Comparison of ENCODE assay signal across 14 cellular contexts in the genomic region with DNA sequence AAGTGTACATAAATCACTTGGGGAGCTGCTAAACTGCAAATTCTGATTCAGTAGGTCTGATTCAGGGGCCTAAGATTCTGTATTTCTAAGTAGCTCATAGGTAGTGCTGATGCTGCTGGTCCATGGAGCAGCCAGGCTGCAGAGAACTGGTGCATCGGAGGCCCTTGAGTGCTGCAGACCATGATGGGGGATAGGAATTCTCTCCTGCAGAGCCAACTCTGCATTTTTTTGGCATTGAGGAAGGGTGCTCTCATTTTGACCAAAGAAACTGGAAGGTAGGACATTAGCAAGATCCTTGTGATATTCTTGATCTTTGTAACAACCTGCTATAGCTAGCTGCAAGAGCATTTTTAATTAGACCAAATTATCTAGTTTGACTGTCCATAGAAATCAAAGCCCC. TPM values are rescaled to one million over a fixed set of nuclear protein-coding genes. Genes with fewer than 3 reads are reported as not detected.
A peak's percentile ranks its signal among the peaks of the same experiment; 100 is the strongest.
DNase-seq lines count a peak whose midpoint lies in the region; ATAC-seq and TF ChIP-seq lines count a peak whose summit lies in the region.
"Had no signal": no experiment of that assay in that cellular context is flagged by ENCODE, and none has a peak within 500 bp of the region (broad histone marks: within the 10 kb centered on the region; RNA-seq: fewer than 3 reads in every experiment).

No MANE protein-coding gene starts in this region.

- peak overlapping the region; percentile 90 for H3K4me3 ChIP-seq in cardiac muscle cell
- H3K4me3 ChIP-seq in right cardiac atrium (ENCODE audit: low read length) = no peak overlapping the region
- H3K4me3 ChIP-seq in astrocyte of the cerebellum (ENCODE audit: low read depth, low read length) = peak overlapping the region; percentile 2
- no peak overlapping the region for H3K4me3 ChIP-seq in muscle layer of duodenum (ENCODE audit: low read depth in 1 of 2, low read length in 2 of 2)

- H3K27ac Mint-ChIP-seq in type B pancreatic cell = peak overlapping the region; percentile 74

- H3K4me1 ChIP-seq in cardiac muscle cell (ENCODE audit: low read depth) (peaks cover 22% of the 10 kb centered on the region), right cardiac atrium (ENCODE audit: control insufficient read depth, insufficient read depth, low read length) (no peaks in the 10 kb centered on the region), muscle layer of duodenum (ENCODE audit: control insufficient read depth in 1 of 2, insufficient read depth in 2 of 2, low read length in 2 of 2) (peaks cover 7 to 14% of the 10 kb centered on the region in 2 donors)

- H3K27me3 ChIP-seq in cardiac muscle cell (no peaks in the 10 kb centered on the region), right cardiac atrium (ENCODE audit: control insufficient read depth, insufficient read depth) (no peaks in the 10 kb centered on the region), muscle layer of duodenum (ENCODE audit: low read depth, low read length) (peaks cover 1% of the 10 kb centered on the region)

- intact Hi-C loops in right cardiac atrium (cut with DNase I) = loop anchor here in 1 of 4 donors (5.0 kb wide), 1 partner anchor 37 kb away; a partner anchor contains a TSS

- H3K27ac ChIP-seq in cardiac muscle cell (peak overlapping the region; percentile 98), right cardiac atrium (ENCODE audit: low read length) (no peak overlapping the region), muscle layer of duodenum (ENCODE audit: low read length) (peak overlapping the region; percentile 97)

- H3K36me3 ChIP-seq in cardiac muscle cell (peaks cover 7% of the 10 kb centered on the region), muscle layer of duodenum (ENCODE audit: control insufficient read depth in 1 of 2, insufficient read depth in 2 of 2, low read length in 2 of 2) (no peaks in the 10 kb centered on the region)
- H3K36me3 ChIP-seq: heart right ventricle, left ventricle myocardium inferior had no signal

- H3K36me3 Mint-ChIP-seq in type B pancreatic cell = peaks cover 23% of the 10 kb centered on the region

- TF ChIP-seq CTCF in cardiac muscle cell (IDR thresholded peaks at IDR 0.05; ENCODE audit: low read depth, low read length) (no peak), astrocyte of the cerebellum (IDR thresholded peaks at IDR 0.05; ENCODE audit: low read depth, low read length, missing control alignments) (no peak), type B pancreatic cell (conservative IDR thresholded peaks at IDR 0.05) (no peak)

- DNase-seq in cardiac muscle cell (ENCODE audit: low read depth in 1 of 2, low spot score in 1 of 2) = no peak
- DNase-seq in right cardiac atrium = no peak
- no peak for DNase-seq in astrocyte of the cerebellum (ENCODE audit: low read depth)
- DNase-seq in type B pancreatic cell (ENCODE audit: extremely low spot score, unreplicated experiment) = no peak
- no peak for DNase-seq in KBM-7
- no peak for DNase-seq in NCI-H2081 (lab: John Stamatoyannopoulos, UW)
- DNase-seq: DMS79, heart right ventricle, left ventricle myocardium inferior had no signal

- peaks cover 42% of the 10 kb centered on the region for H3K27me3 Mint-ChIP-seq in type B pancreatic cell

- peak overlapping the region; percentile 82 for H3K4me3 Mint-ChIP-seq in type B pancreatic cell

- WGBS in right cardiac atrium = 93% methylated on average over 1 of the region's 1 CpG

- ATAC-seq in right cardiac atrium = no peak
- ATAC-seq in HG03175 (IDR thresholded peaks at IDR 0.05; ENCODE audit: unreplicated experiment) = no peak
- ATAC-seq: heart right ventricle, SK-N-SH treated with all-trans-retinoic acid at 6 μM for 48 hours had no signal

- H3K9me3 ChIP-seq in cardiac muscle cell (ENCODE audit: low read depth) = no peaks in the 10 kb centered on the region
- no peaks in the 10 kb centered on the region for H3K9me3 ChIP-seq in right cardiac atrium (ENCODE audit: control insufficient read depth, low read length)
- H3K9me3 ChIP-seq in muscle layer of duodenum (ENCODE audit: control insufficient read depth in 1 of 2, low read length in 2 of 2) = no peaks in the 10 kb centered on the region
- H3K9me3 ChIP-seq: heart right ventricle, left ventricle myocardium inferior had no signal

- in situ Hi-C loops in astrocyte of the cerebellum (cut with HindIII; ENCODE audit: low sequenced_read_pairs) (no loop called here), KBM-7 (cut with MboI; ENCODE audit: low pct_unique_long_range_greater_than_20kb, low sequenced_read_pairs) (no loop called here)

- H3K4me1 Mint-ChIP-seq in type B pancreatic cell (ENCODE audit: unreplicated experiment) = peaks cover 32% of the 10 kb centered on the region

- H3K9me3 Mint-ChIP-seq in type B pancreatic cell = no peaks in the 10 kb centered on the region

RNA-seq across cellular contexts. Expression of a gene that starts 4.7 kb away (rescaled TPM):
- total RNA-seq in cardiac muscle cell (111 and 114 TPM in 2 replicates), right cardiac atrium (1 to 10 TPM; 2.4 to 9.9 (median 6.0) TPM), type B pancreatic cell (ENCODE audit: low replicate concordance) (35.6 and 36.5 TPM in 2 replicates)
- polyA plus RNA-seq in cardiac muscle cell (107 and 116 TPM in 2 replicates), right cardiac atrium (5.5 TPM)
- total RNA-seq: cerebellum had no signal

RNA-seq across cellular contexts. Expression of a gene that starts 9.4 kb away (rescaled TPM):
- 5.9 and 6.6 TPM in 2 replicates for total RNA-seq in cardiac muscle cell
- polyA plus RNA-seq in cardiac muscle cell = 9.1 and 12.4 TPM in 2 replicates
- total RNA-seq in right cardiac atrium = not detected
- polyA plus RNA-seq in right cardiac atrium = not detected
- total RNA-seq in type B pancreatic cell (ENCODE audit: low replicate concordance) = 0.29 and 0.79 TPM in 2 replicates
- total RNA-seq: cerebellum, heart right ventricle, left ventricle myocardium inferior, urinary bladder had no signal
- polyA plus RNA-seq: heart right ventricle, urinary bladder had no signal

RNA-seq across cellular contexts. Expression of a gene that starts 37.9 kb away (rescaled TPM):
- total RNA-seq in cardiac muscle cell (12.2 and 12.5 TPM in 2 replicates), right cardiac atrium (1 to 10 TPM in 1 of 4 donors, under 1 TPM in 3; 0.38 to 1.1 (median 0.52) TPM), type B pancreatic cell (ENCODE audit: low replicate concordance) (14.8 and 27.0 TPM in 2 replicates)
- polyA plus RNA-seq in cardiac muscle cell (5.4 TPM in 2 replicates), right cardiac atrium (1.1 TPM)

RNA-seq across cellular contexts. Expression of a gene that starts 49.8 kb away (rescaled TPM):
- total RNA-seq in cardiac muscle cell (37.7 and 42.4 TPM in 2 replicates), right cardiac atrium (1 to 10 TPM; 1.2 to 2.3 (median 2.2) TPM), type B pancreatic cell (ENCODE audit: low replicate concordance) (46.9 and 93.7 TPM in 2 replicates)
- polyA plus RNA-seq in cardiac muscle cell (24.7 and 24.9 TPM in 2 replicates), right cardiac atrium (2.8 TPM)
- total RNA-seq: cerebellum had no signal

RNA-seq across cellular contexts. Expression of a gene that starts 53.4 kb away (rescaled TPM):
- total RNA-seq in cardiac muscle cell = 0.24 TPM in 1 of 2 replicates, not detected in the other
- polyA plus RNA-seq in cardiac muscle cell = 0.46 and 1.9 TPM in 2 replicates
- under 1 TPM in 3 of 4 donors, not detected in 1; 0.12 to 0.37 (median 0.14) TPM for total RNA-seq in right cardiac atrium
- polyA plus RNA-seq in right cardiac atrium = 0.14 TPM
- total RNA-seq in type B pancreatic cell (ENCODE audit: low replicate concordance) = 10.1 and 20.8 TPM in 2 replicates
- total RNA-seq: cerebellum, left ventricle myocardium inferior had no signal

Comparison
In these comparisons a context has a peak if more than half of its experiments do, and no peak if none do; other contexts are left out.
1. H3K4me3 ChIP-seq: peak in cardiac muscle cell (single experiment) and astrocyte of the cerebellum (single experiment); none in right cardiac atrium (single experiment) and muscle layer of duodenum (0 of 2).